1 cellular context compared by ENCODE assay signal in genomic region chr20:34986311-34987287, GRCh38.
TF ChIP-seq lines count a peak whose summit lies in the region.

No MANE protein-coding gene starts in this region.

TF ChIP-seq in HepG2, 621 proteins besides CTCF, POLR2A, EP300 and RAD21 (continued from another document):
- TF ChIP-seq UBTF (CRISPR knock-in tag; IDR thresholded peaks at IDR 0.05): peak; percentile 24; the same call in 1 of the 2 replicates
- TF ChIP-seq CEBPB (IDR thresholded peaks at IDR 0.05; ENCODE audit: borderline replicate concordance, low read depth, low read length): no peak
- TF ChIP-seq NR2F2 (IDR thresholded peaks at IDR 0.05; ENCODE audit: borderline replicate concordance, low read depth): 0 out of 2 replicates have a peak, but pooled peaks have one; percentile 0
- TF ChIP-seq HNF1B (CRISPR knock-in tag; IDR thresholded peaks at IDR 0.05): 0 out of 2 replicates have a peak, but pooled peaks have one; percentile 20
- TF ChIP-seq ZNF512B (CRISPR knock-in tag; IDR thresholded peaks at IDR 0.05; ENCODE audit: borderline replicate concordance): 0 out of 2 replicates have a peak, but pooled peaks have one; percentile 59
- TF ChIP-seq ZBTB20 (CRISPR knock-in tag; IDR thresholded peaks at IDR 0.05; ENCODE audit: borderline replicate concordance, low read depth): 0 out of 2 replicates have a peak, but pooled peaks have one; percentile 21
- TF ChIP-seq CREBL2 (CRISPR knock-in tag; IDR thresholded peaks at IDR 0.05; ENCODE audit: borderline replicate concordance): 0 out of 2 replicates have a peak, but pooled peaks have one; percentile 8
- TF ChIP-seq ZNF343 (CRISPR knock-in tag; IDR thresholded peaks at IDR 0.05): no peak
- peak; percentile 75; the same call in 1 of the 2 replicates for TF ChIP-seq ZNF235 (CRISPR knock-in tag; IDR thresholded peaks at IDR 0.05; ENCODE audit: borderline replicate concordance)
- TF ChIP-seq ZNF781 (CRISPR knock-in tag; IDR thresholded peaks at IDR 0.05; ENCODE audit: borderline replicate concordance, not compliant biosample characterization): peak; percentile 20
- TF ChIP-seq ZNF430 (CRISPR knock-in tag; IDR thresholded peaks at IDR 0.05): 0 out of 2 replicates have a peak, but pooled peaks have one; percentile 24
- no peak for TF ChIP-seq ZNF224 (CRISPR knock-in tag; IDR thresholded peaks at IDR 0.05)
- 0 out of 2 replicates have a peak, but pooled peaks have one; percentile 36 for TF ChIP-seq ZNF274 (CRISPR knock-in tag; IDR thresholded peaks at IDR 0.05)
- 0 out of 2 replicates have a peak, but pooled peaks have one; percentile 33 for TF ChIP-seq EEA1 (CRISPR knock-in tag; IDR thresholded peaks at IDR 0.05; ENCODE audit: borderline replicate concordance)
- 0 out of 2 replicates have a peak, but pooled peaks have one; percentile 46 for TF ChIP-seq CREB1 (IDR thresholded peaks at IDR 0.05)
- no peak for TF ChIP-seq CREB1 (CRISPR knock-in tag; IDR thresholded peaks at IDR 0.05)
- TF ChIP-seq ZNF556 (CRISPR knock-in tag; IDR thresholded peaks at IDR 0.05; ENCODE audit: borderline replicate concordance): no peak
- TF ChIP-seq ZNF563 (CRISPR knock-in tag; IDR thresholded peaks at IDR 0.05): 0 out of 2 replicates have a peak, but pooled peaks have one; percentile 35
- TF ChIP-seq CBX1 (IDR thresholded peaks at IDR 0.05; ENCODE audit: low read depth): no peak
- peak; percentile 39; the same call in 1 of the 2 replicates for TF ChIP-seq DZIP1 (CRISPR knock-in tag; IDR thresholded peaks at IDR 0.05)
- 0 out of 2 replicates have a peak, but pooled peaks have one; percentile 22 for TF ChIP-seq DR1 (CRISPR knock-in tag; IDR thresholded peaks at IDR 0.05)
- peak; percentile 60; the same call in 1 of the 2 replicates for TF ChIP-seq ZNF280D (CRISPR knock-in tag; IDR thresholded peaks at IDR 0.05)
- TF ChIP-seq ZNF687 (CRISPR knock-in tag; IDR thresholded peaks at IDR 0.05): peak; percentile 33; the same call in 1 of the 2 replicates
- TF ChIP-seq ZMYM3 (CRISPR knock-in tag; IDR thresholded peaks at IDR 0.05): 0 out of 2 replicates have a peak, but pooled peaks have one; percentile 6
